ENCODE assay signal across 1 cellular context in the genomic region with DNA sequence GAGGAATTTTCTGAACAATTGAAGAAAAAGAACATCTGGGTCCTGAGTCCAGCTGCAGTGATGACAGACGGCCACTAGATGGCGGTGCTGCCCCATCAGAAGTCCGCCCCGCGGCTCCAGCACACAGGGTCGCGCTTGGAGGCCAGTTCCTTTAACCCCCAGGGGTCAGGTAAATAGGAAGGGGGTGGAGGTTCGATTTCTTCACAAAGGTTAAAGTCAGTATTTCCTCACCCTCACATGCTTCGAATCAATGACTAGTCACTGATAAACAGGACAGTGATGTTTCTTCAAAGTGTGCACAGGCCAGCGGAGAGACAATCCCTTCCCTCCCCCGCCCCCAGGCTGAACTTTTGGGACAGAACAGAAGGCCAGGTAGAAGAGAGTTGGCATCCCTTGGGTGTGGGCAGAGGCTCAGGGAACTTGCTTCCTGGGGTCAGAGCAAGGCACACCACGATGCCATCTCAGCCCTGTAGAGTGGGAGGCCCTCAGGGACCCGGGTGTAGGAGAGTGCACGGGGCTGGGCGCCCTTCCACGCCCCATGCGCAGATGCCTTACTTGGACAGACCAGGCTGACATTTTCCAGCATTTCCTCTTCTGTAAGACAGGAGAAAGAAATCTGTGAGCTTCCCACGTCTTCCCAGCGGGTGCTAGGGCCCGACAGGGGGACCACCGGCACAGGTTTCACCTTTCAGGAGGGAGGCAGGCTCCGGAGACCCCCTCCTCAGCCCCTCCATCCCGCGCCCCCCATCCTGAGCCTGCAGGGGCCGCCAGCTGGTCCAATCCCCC.
A peak's percentile ranks its signal among the peaks of the same experiment; 100 is the strongest.
TF ChIP-seq lines count a peak whose summit lies in the region.

No MANE protein-coding gene starts in this region.

TF ChIP-seq in HepG2, 621 proteins besides CTCF, POLR2A, EP300 and RAD21 (continued from another document and continues in another):
- TF ChIP-seq, protein P1, sequence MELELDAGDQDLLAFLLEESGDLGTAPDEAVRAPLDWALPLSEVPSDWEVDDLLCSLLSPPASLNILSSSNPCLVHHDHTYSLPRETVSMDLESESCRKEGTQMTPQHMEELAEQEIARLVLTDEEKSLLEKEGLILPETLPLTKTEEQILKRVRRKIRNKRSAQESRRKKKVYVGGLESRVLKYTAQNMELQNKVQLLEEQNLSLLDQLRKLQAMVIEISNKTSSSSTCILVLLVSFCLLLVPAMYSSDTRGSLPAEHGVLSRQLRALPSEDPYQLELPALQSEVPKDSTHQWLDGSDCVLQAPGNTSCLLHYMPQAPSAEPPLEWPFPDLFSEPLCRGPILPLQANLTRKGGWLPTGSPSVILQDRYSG (CRISPR knock-in tag; IDR thresholded peaks at IDR 0.05) = no peak
- peak; percentile 99 for TF ChIP-seq HNF4G (IDR thresholded peaks at IDR 0.05; ENCODE audit: borderline replicate concordance, low read depth, low read length)
- peak; percentile 97 for TF ChIP-seq HNF4G (CRISPR knock-in tag; IDR thresholded peaks at IDR 0.05; ENCODE audit: borderline replicate concordance, low read depth)
- TF ChIP-seq ZNF879 (CRISPR knock-in tag; IDR thresholded peaks at IDR 0.05) = no peak
- TF ChIP-seq CBX1 (IDR thresholded peaks at IDR 0.05; ENCODE audit: low read depth) = no peak
- no peak for TF ChIP-seq MAFG (CRISPR knock-in tag; IDR thresholded peaks at IDR 0.05)
- peak; percentile 37; the same call in 1 of the 2 replicates for TF ChIP-seq SRF (IDR thresholded peaks at IDR 0.05; ENCODE audit: low read depth, low read length)
- TF ChIP-seq, protein P2, sequence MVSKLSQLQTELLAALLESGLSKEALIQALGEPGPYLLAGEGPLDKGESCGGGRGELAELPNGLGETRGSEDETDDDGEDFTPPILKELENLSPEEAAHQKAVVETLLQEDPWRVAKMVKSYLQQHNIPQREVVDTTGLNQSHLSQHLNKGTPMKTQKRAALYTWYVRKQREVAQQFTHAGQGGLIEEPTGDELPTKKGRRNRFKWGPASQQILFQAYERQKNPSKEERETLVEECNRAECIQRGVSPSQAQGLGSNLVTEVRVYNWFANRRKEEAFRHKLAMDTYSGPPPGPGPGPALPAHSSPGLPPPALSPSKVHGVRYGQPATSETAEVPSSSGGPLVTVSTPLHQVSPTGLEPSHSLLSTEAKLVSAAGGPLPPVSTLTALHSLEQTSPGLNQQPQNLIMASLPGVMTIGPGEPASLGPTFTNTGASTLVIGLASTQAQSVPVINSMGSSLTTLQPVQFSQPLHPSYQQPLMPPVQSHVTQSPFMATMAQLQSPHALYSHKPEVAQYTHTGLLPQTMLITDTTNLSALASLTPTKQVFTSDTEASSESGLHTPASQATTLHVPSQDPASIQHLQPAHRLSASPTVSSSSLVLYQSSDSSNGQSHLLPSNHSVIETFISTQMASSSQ (IDR thresholded peaks at IDR 0.05; ENCODE audit: low read depth) = peak; percentile 95
- TF ChIP-seq, protein P2 (CRISPR knock-in tag; IDR thresholded peaks at IDR 0.05; ENCODE audit: borderline replicate concordance) = peak; percentile 91
- TF ChIP-seq ZFYVE20 (CRISPR knock-in tag; IDR thresholded peaks at IDR 0.05; ENCODE audit: borderline replicate concordance, low read depth) = no peak
- TF ChIP-seq TMF1 (CRISPR knock-in tag; IDR thresholded peaks at IDR 0.05; ENCODE audit: low read depth) = peak; percentile 53; the same call in 1 of the 2 replicates
- peak; percentile 99 for TF ChIP-seq ZSCAN9 (CRISPR knock-in tag; IDR thresholded peaks at IDR 0.05; ENCODE audit: borderline replicate concordance)
- TF ChIP-seq ZFP41 (CRISPR knock-in tag; IDR thresholded peaks at IDR 0.05; ENCODE audit: borderline replicate concordance) = peak; percentile 80; the same call in 1 of the 2 replicates
- TF ChIP-seq, protein P3, sequence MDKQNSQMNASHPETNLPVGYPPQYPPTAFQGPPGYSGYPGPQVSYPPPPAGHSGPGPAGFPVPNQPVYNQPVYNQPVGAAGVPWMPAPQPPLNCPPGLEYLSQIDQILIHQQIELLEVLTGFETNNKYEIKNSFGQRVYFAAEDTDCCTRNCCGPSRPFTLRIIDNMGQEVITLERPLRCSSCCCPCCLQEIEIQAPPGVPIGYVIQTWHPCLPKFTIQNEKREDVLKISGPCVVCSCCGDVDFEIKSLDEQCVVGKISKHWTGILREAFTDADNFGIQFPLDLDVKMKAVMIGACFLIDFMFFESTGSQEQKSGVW (CRISPR knock-in tag; IDR thresholded peaks at IDR 0.05; ENCODE audit: borderline replicate concordance) = no peak
- TF ChIP-seq, protein P4, sequence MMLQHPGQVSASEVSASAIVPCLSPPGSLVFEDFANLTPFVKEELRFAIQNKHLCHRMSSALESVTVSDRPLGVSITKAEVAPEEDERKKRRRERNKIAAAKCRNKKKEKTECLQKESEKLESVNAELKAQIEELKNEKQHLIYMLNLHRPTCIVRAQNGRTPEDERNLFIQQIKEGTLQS (CRISPR knock-in tag; IDR thresholded peaks at IDR 0.05) = peak; percentile 93
- TF ChIP-seq, protein P5, sequence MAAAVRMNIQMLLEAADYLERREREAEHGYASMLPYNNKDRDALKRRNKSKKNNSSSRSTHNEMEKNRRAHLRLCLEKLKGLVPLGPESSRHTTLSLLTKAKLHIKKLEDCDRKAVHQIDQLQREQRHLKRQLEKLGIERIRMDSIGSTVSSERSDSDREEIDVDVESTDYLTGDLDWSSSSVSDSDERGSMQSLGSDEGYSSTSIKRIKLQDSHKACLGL (CRISPR knock-in tag; IDR thresholded peaks at IDR 0.05) = peak; percentile 87
- no peak; the same call in 1 of the 2 replicates for TF ChIP-seq ZNF629 (CRISPR knock-in tag; conservative IDR thresholded peaks at IDR 0.05)
- peak; percentile 95; the same call in 1 of the 2 replicates for TF ChIP-seq ZC3H13 (CRISPR knock-in tag; IDR thresholded peaks at IDR 0.05)
- TF ChIP-seq, protein P6, sequence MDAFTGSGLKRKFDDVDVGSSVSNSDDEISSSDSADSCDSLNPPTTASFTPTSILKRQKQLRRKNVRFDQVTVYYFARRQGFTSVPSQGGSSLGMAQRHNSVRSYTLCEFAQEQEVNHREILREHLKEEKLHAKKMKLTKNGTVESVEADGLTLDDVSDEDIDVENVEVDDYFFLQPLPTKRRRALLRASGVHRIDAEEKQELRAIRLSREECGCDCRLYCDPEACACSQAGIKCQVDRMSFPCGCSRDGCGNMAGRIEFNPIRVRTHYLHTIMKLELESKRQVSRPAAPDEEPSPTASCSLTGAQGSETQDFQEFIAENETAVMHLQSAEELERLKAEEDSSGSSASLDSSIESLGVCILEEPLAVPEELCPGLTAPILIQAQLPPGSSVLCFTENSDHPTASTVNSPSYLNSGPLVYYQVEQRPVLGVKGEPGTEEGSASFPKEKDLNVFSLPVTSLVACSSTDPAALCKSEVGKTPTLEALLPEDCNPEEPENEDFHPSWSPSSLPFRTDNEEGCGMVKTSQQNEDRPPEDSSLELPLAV (CRISPR knock-in tag; conservative IDR thresholded peaks at IDR 0.05; ENCODE audit: low read depth) = 0 out of 2 replicates have a peak, but pooled peaks have one; percentile 15
- TF ChIP-seq SYNCRIP (IDR thresholded peaks at IDR 0.05; ENCODE audit: insufficient read depth, low read depth, low read length) = no peak
- TF ChIP-seq MTA3 (CRISPR knock-in tag; IDR thresholded peaks at IDR 0.05) = no peak
- peak; percentile 98 for TF ChIP-seq MBD4 (IDR thresholded peaks at IDR 0.05; ENCODE audit: borderline replicate concordance, low read length)
- TF ChIP-seq RORA (CRISPR knock-in tag; IDR thresholded peaks at IDR 0.05) = no peak
- TF ChIP-seq, protein P7, sequence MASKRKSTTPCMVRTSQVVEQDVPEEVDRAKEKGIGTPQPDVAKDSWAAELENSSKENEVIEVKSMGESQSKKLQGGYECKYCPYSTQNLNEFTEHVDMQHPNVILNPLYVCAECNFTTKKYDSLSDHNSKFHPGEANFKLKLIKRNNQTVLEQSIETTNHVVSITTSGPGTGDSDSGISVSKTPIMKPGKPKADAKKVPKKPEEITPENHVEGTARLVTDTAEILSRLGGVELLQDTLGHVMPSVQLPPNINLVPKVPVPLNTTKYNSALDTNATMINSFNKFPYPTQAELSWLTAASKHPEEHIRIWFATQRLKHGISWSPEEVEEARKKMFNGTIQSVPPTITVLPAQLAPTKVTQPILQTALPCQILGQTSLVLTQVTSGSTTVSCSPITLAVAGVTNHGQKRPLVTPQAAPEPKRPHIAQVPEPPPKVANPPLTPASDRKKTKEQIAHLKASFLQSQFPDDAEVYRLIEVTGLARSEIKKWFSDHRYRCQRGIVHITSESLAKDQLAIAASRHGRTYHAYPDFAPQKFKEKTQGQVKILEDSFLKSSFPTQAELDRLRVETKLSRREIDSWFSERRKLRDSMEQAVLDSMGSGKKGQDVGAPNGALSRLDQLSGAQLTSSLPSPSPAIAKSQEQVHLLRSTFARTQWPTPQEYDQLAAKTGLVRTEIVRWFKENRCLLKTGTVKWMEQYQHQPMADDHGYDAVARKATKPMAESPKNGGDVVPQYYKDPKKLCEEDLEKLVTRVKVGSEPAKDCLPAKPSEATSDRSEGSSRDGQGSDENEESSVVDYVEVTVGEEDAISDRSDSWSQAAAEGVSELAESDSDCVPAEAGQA (IDR thresholded peaks at IDR 0.05; ENCODE audit: low read depth) = peak; percentile 61; the same call in 1 of the 2 replicates
- TF ChIP-seq, protein P7 (CRISPR knock-in tag; IDR thresholded peaks at IDR 0.05; ENCODE audit: borderline replicate concordance) = no peak
- TF ChIP-seq, protein P8, sequence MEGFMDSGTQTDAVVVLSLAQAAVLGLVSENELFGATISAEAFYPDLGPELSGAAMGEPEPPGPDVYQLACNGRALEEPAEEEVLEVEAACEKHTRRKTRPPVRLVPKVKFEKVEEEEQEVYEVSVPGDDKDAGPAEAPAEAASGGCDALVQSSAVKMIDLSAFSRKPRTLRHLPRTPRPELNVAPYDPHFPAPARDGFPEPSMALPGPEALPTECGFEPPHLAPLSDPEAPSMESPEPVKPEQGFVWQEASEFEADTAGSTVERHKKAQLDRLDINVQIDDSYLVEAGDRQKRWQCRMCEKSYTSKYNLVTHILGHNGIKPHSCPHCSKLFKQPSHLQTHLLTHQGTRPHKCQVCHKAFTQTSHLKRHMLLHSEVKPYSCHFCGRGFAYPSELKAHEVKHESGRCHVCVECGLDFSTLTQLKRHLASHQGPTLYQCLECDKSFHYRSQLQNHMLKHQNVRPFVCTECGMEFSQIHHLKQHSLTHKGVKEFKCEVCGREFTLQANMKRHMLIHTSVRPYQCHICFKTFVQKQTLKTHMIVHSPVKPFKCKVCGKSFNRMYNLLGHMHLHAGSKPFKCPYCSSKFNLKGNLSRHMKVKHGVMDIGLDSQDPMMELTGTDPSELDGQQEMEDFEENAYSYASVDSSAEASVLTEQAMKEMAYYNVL (CRISPR knock-in tag; IDR thresholded peaks at IDR 0.05; ENCODE audit: borderline replicate concordance) = peak; percentile 96
- peak; percentile 94 for TF ChIP-seq IRX3 (CRISPR knock-in tag; IDR thresholded peaks at IDR 0.05; ENCODE audit: borderline replicate concordance, low read depth)
- peak; percentile 36; the same call in 1 of the 2 replicates for TF ChIP-seq ZNF563 (CRISPR knock-in tag; IDR thresholded peaks at IDR 0.05)
- TF ChIP-seq, protein P9, sequence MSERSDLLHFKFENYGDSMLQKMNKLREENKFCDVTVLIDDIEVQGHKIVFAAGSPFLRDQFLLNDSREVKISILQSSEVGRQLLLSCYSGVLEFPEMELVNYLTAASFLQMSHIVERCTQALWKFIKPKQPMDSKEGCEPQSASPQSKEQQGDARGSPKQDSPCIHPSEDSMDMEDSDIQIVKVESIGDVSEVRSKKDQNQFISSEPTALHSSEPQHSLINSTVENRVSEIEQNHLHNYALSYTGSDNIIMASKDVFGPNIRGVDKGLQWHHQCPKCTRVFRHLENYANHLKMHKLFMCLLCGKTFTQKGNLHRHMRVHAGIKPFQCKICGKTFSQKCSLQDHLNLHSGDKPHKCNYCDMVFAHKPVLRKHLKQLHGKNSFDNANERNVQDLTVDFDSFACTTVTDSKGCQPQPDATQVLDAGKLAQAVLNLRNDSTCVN (CRISPR knock-in tag; IDR thresholded peaks at IDR 0.05; ENCODE audit: borderline replicate concordance) = peak; percentile 94
- peak; percentile 83; the same call in 1 of the 2 replicates for TF ChIP-seq BRD4 (CRISPR knock-in tag; IDR thresholded peaks at IDR 0.05)
- peak; percentile 73 for TF ChIP-seq SRSF1 (optimal IDR thresholded peaks at IDR 0.05; ENCODE audit: low read depth, low read length)
- peak; percentile 78 for TF ChIP-seq RNF2 (conservative IDR thresholded peaks at IDR 0.05; ENCODE audit: low read depth)
- TF ChIP-seq NFE2L1 (CRISPR knock-in tag; IDR thresholded peaks at IDR 0.05; ENCODE audit: borderline replicate concordance) = peak; percentile 66; the same call in 1 of the 2 replicates
- peak; percentile 49; the same call in 1 of the 2 replicates for TF ChIP-seq FOSL1 (CRISPR knock-in tag; IDR thresholded peaks at IDR 0.05; ENCODE audit: borderline replicate concordance)
- TF ChIP-seq XRCC5 (optimal IDR thresholded peaks at IDR 0.05; ENCODE audit: low read length) = no peak
- TF ChIP-seq, protein P10, sequence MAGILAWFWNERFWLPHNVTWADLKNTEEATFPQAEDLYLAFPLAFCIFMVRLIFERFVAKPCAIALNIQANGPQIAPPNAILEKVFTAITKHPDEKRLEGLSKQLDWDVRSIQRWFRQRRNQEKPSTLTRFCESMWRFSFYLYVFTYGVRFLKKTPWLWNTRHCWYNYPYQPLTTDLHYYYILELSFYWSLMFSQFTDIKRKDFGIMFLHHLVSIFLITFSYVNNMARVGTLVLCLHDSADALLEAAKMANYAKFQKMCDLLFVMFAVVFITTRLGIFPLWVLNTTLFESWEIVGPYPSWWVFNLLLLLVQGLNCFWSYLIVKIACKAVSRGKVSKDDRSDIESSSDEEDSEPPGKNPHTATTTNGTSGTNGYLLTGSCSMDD (CRISPR knock-in tag; IDR thresholded peaks at IDR 0.05) = no peak; the same call in 1 of the 2 replicates
- TF ChIP-seq TEAD2 (CRISPR knock-in tag; IDR thresholded peaks at IDR 0.05) = no peak
